8 cellular contexts compared by ENCODE assay signal in genomic region chr18:38940863-38941531, GRCh38.
DNase-seq lines count a peak whose midpoint lies in the region; ATAC-seq and TF ChIP-seq lines count a peak whose summit lies in the region.

No MANE protein-coding gene starts in this region.

- no TSS peak for BruUV-seq in PC-3 (replicated peaks; lab: Mats Ljungman, UMichigan)

- POLR2A ChIA-PET in PC-3 (lab: Charles Lee; ENCODE audit: unreplicated experiment) (interaction anchor here (0.7 kb wide), 1 partner anchor 279 kb away, joined by 5 read pairs; no protein-coding TSS in a partner anchor), WTC11 (lab: Charles Lee) (no interaction called here)

- no peaks in the 10 kb centered on the region for H3K27me3 ChIP-seq in PC-3 (ENCODE audit: low read length)
- no peaks in the 10 kb centered on the region for H3K27me3 ChIP-seq in muscle layer of duodenum (ENCODE audit: low read depth, low read length)

- no peak overlapping the region for H3K4me3 Mint-ChIP-seq in WTC11

- H3K9me3 Mint-ChIP-seq in WTC11: peaks cover 35% of the 10 kb centered on the region

- peaks cover 34% of the 10 kb centered on the region for H3K36me3 Mint-ChIP-seq in WTC11

- no peak overlapping the region for H3K27ac Mint-ChIP-seq in WTC11

- no peaks in the 10 kb centered on the region for H3F3A ChIP-seq in PC-3 (ENCODE audit: low read length, unreplicated experiment)

- H3K9me2 ChIP-seq in PC-3 (replicated peaks; ENCODE audit: low read length): no peaks in the 10 kb centered on the region

- intact Hi-C loops in PC-3 (cut with micrococcal nuclease): no loop called here

- peak; percentile 89 for ATAC-seq in HG03095 (IDR thresholded peaks at IDR 0.05; ENCODE audit: unreplicated experiment)
- ATAC-seq in PC-3: peak; percentile 38; the same call in 1 of the 2 replicates
- ATAC-seq in WTC11: no peak

- H2AFZ ChIP-seq in PC-3 (ENCODE audit: low read length): no peak overlapping the region

- no peaks in the 10 kb centered on the region for H3K79me2 ChIP-seq in PC-3 (ENCODE audit: low read length)

- DNase-seq in NCI-H748 (lab: John Stamatoyannopoulos, UW; ENCODE audit: unreplicated experiment) (peak; percentile 27), NCI-H748 treated with DMSO at 0.1 percent for 48 hours (lab: John Stamatoyannopoulos, UW) (no peak), PC-3 (peak; percentile 75), WTC11 (ENCODE audit: low spot score) (no peak), NCI-H82 (lab: John Stamatoyannopoulos, UW) (no peak)
- peak; percentile 32 for DNase-seq in activated gamma-delta T cell treated with anti-CD3 and anti-CD28 coated beads, Interleukin-2, amount 50 U/mL, for 16 hours (ENCODE audit: low read depth)

- H3K27ac ChIP-seq in PC-3 (ENCODE audit: low read length): peak overlapping the region; percentile 76
- H3K27ac ChIP-seq in muscle layer of duodenum (ENCODE audit: low read length): no peak overlapping the region

- H3K4me1 Mint-ChIP-seq in WTC11: peaks cover 7% of the 10 kb centered on the region; the same call in 1 of the 2 replicates

- H3K4me3 ChIP-seq in PC-3 (ENCODE audit: low read length): no peak overlapping the region
- H3K4me3 ChIP-seq in muscle layer of duodenum (ENCODE audit: low read depth in 1 of 2, low read length in 2 of 2): peak overlapping the region; percentile 44 to 45

- H3K4me1 ChIP-seq in PC-3 (ENCODE audit: insufficient read depth, low read length) (no peaks in the 10 kb centered on the region), muscle layer of duodenum (ENCODE audit: control insufficient read depth in 1 of 2, insufficient read depth in 2 of 2, low read length in 2 of 2) (no peaks in the 10 kb centered on the region)

- CTCF ChIA-PET in PC-3 (lab: Charles Lee): no interaction called here
- CTCF ChIA-PET in WTC11 (lab: Charles Lee): no interaction called here

- TF ChIP-seq CTCF in PC-3 (conservative IDR thresholded peaks at IDR 0.05; ENCODE audit: low read depth, low read length): no peak
- no peak for TF ChIP-seq CTCF in WTC11 (IDR thresholded peaks at IDR 0.05)

- no peak overlapping the region for H3K4me2 ChIP-seq in PC-3 (ENCODE audit: low read length)

- no peak overlapping the region; the same call in 1 of the 2 replicates for H3K9ac ChIP-seq in PC-3 (ENCODE audit: low read length)

- 0 out of 2 replicates have a peak, but pooled peaks cover under 1% of the 10 kb centered on the region for H3K27me3 Mint-ChIP-seq in WTC11 (ENCODE audit: low read depth)

- no peaks in the 10 kb centered on the region for H4K20me1 ChIP-seq in PC-3 (ENCODE audit: low read length)

- H3K36me3 ChIP-seq in PC-3 (ENCODE audit: low read depth, low read length): no peaks in the 10 kb centered on the region
- no peaks in the 10 kb centered on the region for H3K36me3 ChIP-seq in muscle layer of duodenum (ENCODE audit: control insufficient read depth in 1 of 2, insufficient read depth in 2 of 2, low read length in 2 of 2)

- H3K9me3 ChIP-seq in PC-3 (ENCODE audit: low read length) (no peaks in the 10 kb centered on the region), muscle layer of duodenum (ENCODE audit: control insufficient read depth in 1 of 2, low read length in 2 of 2) (no peaks in the 10 kb centered on the region)

TF ChIP-seq in WTC11, 78 proteins besides CTCF, POLR2A, EP300 and RAD21:
- TF ChIP-seq E2F4 (CRISPR knock-in tag; IDR thresholded peaks at IDR 0.05; ENCODE audit: borderline replicate concordance, low read depth) (no peak), ZNF138 (CRISPR knock-in tag; conservative IDR thresholded peaks at IDR 0.05) (no peak), ZBTB21 (CRISPR knock-in tag; IDR thresholded peaks at IDR 0.05; ENCODE audit: borderline replicate concordance) (no peak), FOXP4 (CRISPR knock-in tag; IDR thresholded peaks at IDR 0.05) (no peak), SMAD3 (CRISPR knock-in tag; IDR thresholded peaks at IDR 0.05; ENCODE audit: borderline replicate concordance) (no peak), TP53 (CRISPR knock-in tag; IDR thresholded peaks at IDR 0.05) (no peak), ATF6 (CRISPR knock-in tag; IDR thresholded peaks at IDR 0.05) (no peak), MYBL2 (CRISPR knock-in tag; IDR thresholded peaks at IDR 0.05) (no peak), FOXK1 (CRISPR knock-in tag; IDR thresholded peaks at IDR 0.05) (no peak), TEAD1 (CRISPR knock-in tag; IDR thresholded peaks at IDR 0.05) (no peak), SOX15 (CRISPR knock-in tag; IDR thresholded peaks at IDR 0.05) (no peak), ETV6 (CRISPR knock-in tag; IDR thresholded peaks at IDR 0.05) (no peak), ATF1 (CRISPR knock-in tag; IDR thresholded peaks at IDR 0.05) (no peak), ZNF317 (CRISPR knock-in tag; IDR thresholded peaks at IDR 0.05; ENCODE audit: borderline replicate concordance, low read depth) (no peak), USF2 (CRISPR knock-in tag; IDR thresholded peaks at IDR 0.05) (no peak), MXD4 (CRISPR knock-in tag; IDR thresholded peaks at IDR 0.05; ENCODE audit: borderline replicate concordance) (no peak)

Comparison
In these comparisons a context has a peak if more than half of its experiments do, and no peak if none do; other contexts are left out.
1. DNase-seq: peak in NCI-H748 (single experiment), PC-3 (single experiment) and activated gamma-delta T cell treated with anti-CD3 and anti-CD28 coated beads, Interleukin-2, amount 50 U/mL, for 16 hours (single experiment); none in NCI-H748 treated with DMSO at 0.1 percent for 48 hours (single experiment), WTC11 (single experiment) and NCI-H82 (single experiment).